8 cellular contexts compared by ENCODE assay signal in the genomic region with DNA sequence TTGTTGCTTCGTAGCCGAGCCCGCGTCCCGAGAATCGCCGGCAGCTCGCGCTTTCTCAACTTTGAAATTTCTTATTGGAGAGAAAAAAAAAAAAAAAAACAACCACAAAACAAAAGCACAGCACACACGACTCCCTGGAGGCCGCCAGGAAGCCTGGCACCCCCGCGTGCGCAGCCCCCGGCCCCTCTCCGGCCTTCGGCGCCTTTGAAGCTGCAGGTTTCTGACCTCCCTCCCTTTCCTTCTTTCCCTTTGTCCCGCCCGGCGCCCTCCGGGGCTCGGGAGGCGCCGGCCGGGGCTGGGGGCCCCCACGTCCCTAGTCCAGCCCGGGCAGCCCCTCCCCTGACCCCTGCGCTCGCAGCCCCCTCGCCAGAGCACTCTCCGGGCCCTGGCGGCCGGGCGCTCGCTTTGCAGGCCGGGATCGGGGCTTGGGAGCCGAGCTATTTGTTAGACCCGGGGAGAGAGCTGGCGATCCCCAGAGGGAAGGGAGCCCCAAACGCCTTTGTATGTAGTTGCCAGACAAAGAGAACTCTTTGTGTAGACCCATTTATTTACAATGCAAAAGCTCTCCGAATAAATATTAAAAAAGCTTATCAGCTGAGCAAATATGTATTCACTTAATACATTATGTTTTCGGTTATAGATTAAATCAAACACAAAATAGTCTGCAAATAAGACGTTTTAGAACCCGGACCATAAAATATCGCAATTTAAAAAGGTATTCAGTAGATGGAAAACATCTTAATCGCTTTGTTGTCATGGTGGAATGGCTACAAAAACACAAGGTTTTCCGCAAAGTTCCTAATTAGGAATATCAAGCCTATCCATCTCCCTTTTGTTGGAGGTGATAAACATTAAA. TPM values are rescaled to one million over a fixed set of nuclear protein-coding genes. Genes with fewer than 3 reads are reported as not detected.
A peak's percentile ranks its signal among the peaks of the same experiment; 100 is the strongest.
DNase-seq lines count a peak whose midpoint lies in the region; ATAC-seq and TF ChIP-seq lines count a peak whose summit lies in the region.

No MANE protein-coding gene starts in this region.

- peaks cover 49% of the 10 kb centered on the region for H3K4me1 Mint-ChIP-seq in GM23338

- H3K4me2 ChIP-seq in GM23338: peak overlapping the region; percentile 71

- H3K4me1 ChIP-seq in GM23338 (ENCODE audit: insufficient read depth) (peaks cover 46% of the 10 kb centered on the region), Peyer's patch (peaks cover 12 to 63% (median 24%) of the 10 kb centered on the region in 4 donors), ectodermal cell (ENCODE audit: control insufficient read depth, insufficient read depth, low read length) (peaks cover 31% of the 10 kb centered on the region), mononuclear cell (ENCODE audit: insufficient read depth, low read length) (peaks cover 82% of the 10 kb centered on the region)

- H3K27ac ChIP-seq in GM23338 (ENCODE audit: low read depth) (peak overlapping the region; percentile 30; the same call in 1 of the 2 replicates), Peyer's patch (peak overlapping the region; percentile 74 to 95 (median 90)), ectodermal cell (ENCODE audit: insufficient read depth, low read depth, low read length, poor library complexity, severe bottlenecking) (peak overlapping the region; percentile 99)

- no peaks in the 10 kb centered on the region for H3K79me2 ChIP-seq in GM23338 (replicated peaks; ENCODE audit: insufficient read depth)

- H3K27ac Mint-ChIP-seq in GM23338: no peak overlapping the region

- TF ChIP-seq POLR2A in Peyer's patch (IDR thresholded peaks at IDR 0.05): no peak

- H3K27me3 ChIP-seq in GM23338 (ENCODE audit: insufficient read depth) (peaks cover 84% of the 10 kb centered on the region), Peyer's patch (no peaks in the 10 kb centered on the region), ectodermal cell (ENCODE audit: control insufficient read depth, insufficient read depth, low read length, poor library complexity, severe bottlenecking) (peaks cover 42% of the 10 kb centered on the region), mononuclear cell (ENCODE audit: insufficient read depth, low read length) (peaks cover 76% of the 10 kb centered on the region)

- peaks cover 2% of the 10 kb centered on the region; the same call in 1 of the 2 replicates for H4K20me1 ChIP-seq in GM23338 (replicated peaks; ENCODE audit: insufficient read depth)

- ATAC-seq in GM23338 (peak; percentile 20), HG03442 (IDR thresholded peaks at IDR 0.05; ENCODE audit: unreplicated experiment) (no peak), HG03045 (IDR thresholded peaks at IDR 0.05; ENCODE audit: unreplicated experiment) (no peak), esophagus mucosa (no peak)

- H3K9me3 Mint-ChIP-seq in GM23338: peaks cover 3% of the 10 kb centered on the region; the same call in 1 of the 3 replicates

- H3K4me3 Mint-ChIP-seq in GM23338: peak overlapping the region; percentile 70

- no peaks in the 10 kb centered on the region for H3K9me2 ChIP-seq in GM23338 (ENCODE audit: insufficient read depth)

- H3K36me3 ChIP-seq in GM23338 (ENCODE audit: insufficient read depth): no peaks in the 10 kb centered on the region
- no peaks in the 10 kb centered on the region for H3K36me3 ChIP-seq in Peyer's patch
- H3K36me3 ChIP-seq in ectodermal cell (ENCODE audit: control insufficient read depth, insufficient read depth, low read length): no peaks in the 10 kb centered on the region

- DNase-seq in AG09309 (ENCODE audit: low read depth) (no peak), GM23338 (ENCODE audit: low spot score) (peak; percentile 92), Peyer's patch (peak in 1 of 3 donors; percentile 70)

- peaks cover 0 to 5% (median 0%) of the 10 kb centered on the region in 4 donors for H3K9me3 ChIP-seq in Peyer's patch
- H3K9me3 ChIP-seq in ectodermal cell (ENCODE audit: control insufficient read depth, low read length): no peaks in the 10 kb centered on the region
- H3K9me3 ChIP-seq in mononuclear cell (ENCODE audit: low read depth, low read length): no peaks in the 10 kb centered on the region

- TF ChIP-seq CTCF in AG09309 (IDR thresholded peaks at IDR 0.05; ENCODE audit: control insufficient read depth, insufficient read depth, low read depth, low read length, missing control alignments): peak; percentile 21
- peak in 1 of 2 experiments; percentile 44; a peak in 2 of 4 replicates for TF ChIP-seq CTCF in GM23338 (conservative IDR thresholded peaks at IDR 0.05; ENCODE audit: low read depth in 2 of 2)
- TF ChIP-seq CTCF in Peyer's patch (IDR thresholded peaks at IDR 0.05): peak in 4 of 6 experiments; percentile 5 to 46 (median 36)

- H3K27me3 Mint-ChIP-seq in GM23338 (ENCODE audit: insufficient read depth, low read depth, poor library complexity): peaks cover 69% of the 10 kb centered on the region

- H3F3A ChIP-seq in GM23338 (replicated peaks; ENCODE audit: low read depth): peaks cover 16% of the 10 kb centered on the region

- peaks cover 2% of the 10 kb centered on the region; the same call in 1 of the 3 replicates for H3K36me3 Mint-ChIP-seq in GM23338 (ENCODE audit: low read depth)

- peak overlapping the region; percentile 52 for H2AFZ ChIP-seq in GM23338

- 1% methylated on average over 47 to 49 of the region's 49 CpGs for WGBS in ectodermal cell, 2 experiments

- H3K4me3 ChIP-seq in AG09309 (ENCODE audit: control insufficient read depth, low read depth, low read length) (peak overlapping the region; percentile 58), GM23338 (peak overlapping the region; percentile 65), Peyer's patch (peak overlapping the region; percentile 34 to 91 (median 72)), ectodermal cell (ENCODE audit: insufficient read depth, low read depth, low read length) (peak overlapping the region; percentile 86), mononuclear cell (ENCODE audit: low read length) (peak overlapping the region; percentile 40)

TF ChIP-seq in GM23338, 12 proteins besides CTCF, POLR2A, EP300 and RAD21 (continues in another document):
- TF ChIP-seq ZNF331 (CRISPR knock-in tag; IDR thresholded peaks at IDR 0.05; ENCODE audit: low read depth): no peak
- TF ChIP-seq EZH2 (IDR thresholded peaks at IDR 0.05; ENCODE audit: low read depth, unreplicated experiment): peak; percentile 78

RNA-seq across cellular contexts. Expression of a gene that starts 2.3 kb away (rescaled TPM):
- total RNA-seq in GM23338 (2014; rRNA removed; shearing (Covaris generic)): 1.1 and 1.8 TPM in 2 replicates
- polyA plus RNA-seq in GM23338 (2016; fragmentation: Nextera tagmentation; extraction: Ambion mirVana): 0.17 and 0.24 TPM in 2 replicates
- total RNA-seq in Peyer's patch (10 to 100 TPM; 11.6 to 43.0 (median 23.9) TPM), mononuclear cell (2.0 TPM), esophagus mucosa (4.2 TPM)
- 26.9 TPM for polyA plus RNA-seq in ectodermal cell (2013, experiment 1 of 4)
- polyA plus RNA-seq in ectodermal cell (2013, experiment 2 of 4): 37.1 TPM
- polyA plus RNA-seq in ectodermal cell (2013, experiment 3 of 4): 32.4 TPM
- polyA plus RNA-seq in ectodermal cell (2013, experiment 4 of 4): 38.6 TPM

Comparison
In these comparisons a context has a peak if more than half of its experiments do, and no peak if none do; other contexts are left out.
1. H3K27ac ChIP-seq: peak in every context shown above with its lines; median percentile 99 in ectodermal cell; 90 in Peyer's patch; 30 in GM23338.